In the genomic region with DNA sequence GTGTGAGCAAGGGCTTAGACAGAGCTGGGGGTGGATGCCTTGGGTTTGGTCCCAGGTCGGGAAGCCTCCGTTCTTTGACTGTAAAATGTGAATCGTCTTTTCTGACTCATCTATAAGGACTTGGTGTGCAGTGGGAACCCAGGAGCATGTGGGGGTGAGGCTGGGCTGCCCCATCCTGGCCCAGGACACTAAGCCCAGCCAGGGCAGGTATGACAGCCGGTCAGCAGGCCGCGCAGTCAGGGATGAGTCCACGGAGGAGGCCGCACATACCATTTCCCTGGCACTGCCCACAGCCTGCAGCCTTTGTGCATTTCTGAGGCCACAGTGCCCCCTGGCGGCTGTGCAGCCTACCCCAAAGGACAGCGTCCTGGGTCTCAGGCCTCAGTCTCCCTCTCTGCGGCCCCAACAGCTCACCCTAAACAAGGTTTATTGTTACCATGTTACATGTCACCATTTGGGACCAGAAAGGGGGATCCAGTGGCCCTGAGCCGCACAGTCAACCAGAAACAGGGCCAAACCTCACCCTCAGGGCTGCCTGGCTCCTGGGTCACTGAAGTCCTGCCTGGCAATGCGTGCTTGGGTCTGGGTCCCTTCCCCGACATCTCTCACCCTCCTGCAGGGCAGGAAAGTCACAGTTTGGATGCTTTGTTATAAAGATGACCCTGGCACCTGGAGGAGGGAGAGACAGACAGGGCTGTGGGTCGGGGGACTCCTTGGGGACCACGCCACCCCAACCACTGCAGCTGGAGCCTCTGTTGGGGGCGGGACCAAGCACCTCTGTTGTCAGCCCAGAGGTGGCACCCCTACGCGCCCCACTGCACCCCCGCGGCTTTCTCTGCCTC, we compare ENCODE assay signal across 9 cellular contexts. TPM values are rescaled to one million over a fixed set of nuclear protein-coding genes. Genes with fewer than 3 reads are reported as not detected.
DNase-seq lines count a peak whose midpoint lies in the region; ATAC-seq, FAIRE-seq and TF ChIP-seq lines count a peak whose summit lies in the region.
"Had no signal": no experiment of that assay in that cellular context is flagged by ENCODE, and none has a peak within 500 bp of the region (broad histone marks: within the 10 kb centered on the region; RNA-seq: fewer than 3 reads in every experiment).

No MANE protein-coding gene starts in this region.

- FAIRE-seq in D721Med (lab: Jason Lieb, UNC) = no peak

- H3K4me3 Mint-ChIP-seq in activated T-helper 2 cell treated with anti-CD3 and anti-CD28 coated beads, Interferon-gamma antibody, Interleukin-2, Interleukin-4, amounts not matched to agents 10 μg/mL and 5 μg/mL and 100 μg/mL, durations not matched to agents 14 hours and 24 hours and 36 hours (ENCODE audit: low read depth) = no peak overlapping the region
- H3K4me3 Mint-ChIP-seq: activated naive CD4-positive, alpha-beta T cell treated with anti-CD3 and anti-CD28 coated beads, Interleukin-2, amount 50 U/mL, for 24 hours had no signal

- no peaks in the 10 kb centered on the region for H3K27me3 Mint-ChIP-seq in activated T-helper 2 cell treated with anti-CD3 and anti-CD28 coated beads, Interferon-gamma antibody, Interleukin-2, Interleukin-4, amounts not matched to agents 10 μg/mL and 5 μg/mL and 100 μg/mL, durations not matched to agents 14 hours and 24 hours and 36 hours (ENCODE audit: low read depth)
- H3K27me3 Mint-ChIP-seq: activated naive CD4-positive, alpha-beta T cell treated with anti-CD3 and anti-CD28 coated beads, Interleukin-2, amount 50 U/mL, for 24 hours had no signal

- peak; percentile 49 for ATAC-seq in HG02885 (IDR thresholded peaks at IDR 0.05; ENCODE audit: poor library complexity, unreplicated experiment)

- peaks cover 2% of the 10 kb centered on the region for H3K4me1 Mint-ChIP-seq in activated T-helper 2 cell treated with anti-CD3 and anti-CD28 coated beads, Interferon-gamma antibody, Interleukin-2, Interleukin-4, amounts not matched to agents 10 μg/mL and 5 μg/mL and 100 μg/mL, durations not matched to agents 14 hours and 24 hours and 36 hours (ENCODE audit: low read depth)
- H3K4me1 Mint-ChIP-seq: activated naive CD4-positive, alpha-beta T cell treated with anti-CD3 and anti-CD28 coated beads, Interleukin-2, amount 50 U/mL, for 24 hours had no signal

- intact Hi-C loops in activated T-helper 2 cell treated with anti-CD3 and anti-CD28 coated beads, Interferon-gamma antibody, Interleukin-2, Interleukin-4, amounts not matched to agents 10 μg/mL and 5 μg/mL and 100 μg/mL, durations not matched to agents 14 hours and 24 hours and 36 hours (cut with micrococcal nuclease) = loop anchor here (1.0 kb wide), 3 partner anchors 584 to 729 kb away; no protein-coding TSS in a partner anchor

- peak; percentile 93 for TF ChIP-seq CTCF in D721Med (IDR thresholded peaks at IDR 0.05; ENCODE audit: insufficient read depth, missing control alignments)

- peak; percentile 91 for DNase-seq in D721Med (ENCODE audit: insufficient read length, low spot score)
- peak; percentile 85 for DNase-seq in RKO (ENCODE audit: low spot score)
- peak; percentile 52 for DNase-seq in activated T-helper 2 cell treated with anti-CD3 and anti-CD28 coated beads, Interferon-gamma antibody, Interleukin-2, Interleukin-4, amounts not matched to agents 10 μg/mL and 5 μg/mL and 100 μg/mL, durations not matched to agents 14 hours and 24 hours and 36 hours (ENCODE audit: low spot score)
- peak; percentile 61 for DNase-seq in fibroblast of the conjunctiva (ENCODE audit: low read depth)
- peak in 50 of 56 donors; percentile 6 to 86 (median 46) for DNase-seq in nucleus accumbens (lab: John Stamatoyannopoulos, UW)
- DNase-seq in superior temporal gyrus (ENCODE audit: extremely low spot score) = peak; percentile 85
- no peak for DNase-seq in GF-D8 (lab: John Stamatoyannopoulos, UW)

- no peaks in the 10 kb centered on the region for H3K9me3 Mint-ChIP-seq in activated T-helper 2 cell treated with anti-CD3 and anti-CD28 coated beads, Interferon-gamma antibody, Interleukin-2, Interleukin-4, amounts not matched to agents 10 μg/mL and 5 μg/mL and 100 μg/mL, durations not matched to agents 14 hours and 24 hours and 36 hours
- H3K9me3 Mint-ChIP-seq: activated naive CD4-positive, alpha-beta T cell treated with anti-CD3 and anti-CD28 coated beads, Interleukin-2, amount 50 U/mL, for 24 hours had no signal

- H3K36me3 Mint-ChIP-seq in activated T-helper 2 cell treated with anti-CD3 and anti-CD28 coated beads, Interferon-gamma antibody, Interleukin-2, Interleukin-4, amounts not matched to agents 10 μg/mL and 5 μg/mL and 100 μg/mL, durations not matched to agents 14 hours and 24 hours and 36 hours (ENCODE audit: low read depth) = no peaks in the 10 kb centered on the region
- H3K36me3 Mint-ChIP-seq: activated naive CD4-positive, alpha-beta T cell treated with anti-CD3 and anti-CD28 coated beads, Interleukin-2, amount 50 U/mL, for 24 hours had no signal

- H3K27ac Mint-ChIP-seq in activated T-helper 2 cell treated with anti-CD3 and anti-CD28 coated beads, Interferon-gamma antibody, Interleukin-2, Interleukin-4, amounts not matched to agents 10 μg/mL and 5 μg/mL and 100 μg/mL, durations not matched to agents 14 hours and 24 hours and 36 hours = no peak overlapping the region
- H3K27ac Mint-ChIP-seq: activated naive CD4-positive, alpha-beta T cell treated with anti-CD3 and anti-CD28 coated beads, Interleukin-2, amount 50 U/mL, for 24 hours had no signal

RNA-seq across cellular contexts. Expression of gene SH2B2, which starts 14.4 kb away (rescaled TPM):
- 1.8 and 1.9 TPM in 2 replicates for total RNA-seq in activated T-helper 2 cell treated with anti-CD3 and anti-CD28 coated beads, Interferon-gamma antibody, Interleukin-2, Interleukin-4, amounts not matched to agents 10 μg/mL and 5 μg/mL and 100 μg/mL, durations not matched to agents 14 hours and 24 hours and 36 hours
